In the genomic region with DNA sequence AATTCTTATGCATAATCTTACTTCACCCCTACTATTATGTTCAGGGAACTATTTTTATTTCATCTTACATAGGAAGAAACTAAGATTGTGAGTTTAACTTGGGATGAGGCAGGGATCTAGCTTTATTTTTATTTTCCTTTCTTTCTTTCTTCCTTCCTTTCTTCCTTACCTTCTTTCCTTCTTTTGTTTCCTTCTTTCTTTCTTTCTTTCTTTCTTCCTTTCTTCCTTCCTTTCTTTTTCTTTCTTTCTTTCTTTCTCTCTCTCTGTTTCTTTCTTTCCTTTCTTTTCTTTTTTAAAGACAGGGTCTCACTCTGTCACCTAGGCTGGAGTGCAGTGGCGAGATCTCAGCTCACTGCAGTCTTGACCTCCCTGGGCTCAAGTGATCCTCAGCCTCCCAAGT, we compare ENCODE assay signal across 2 cellular contexts.
TF ChIP-seq lines count a peak whose summit lies in the region.

No MANE protein-coding gene starts in this region.

TF ChIP-seq in HEK293, 187 proteins besides CTCF, POLR2A, EP300 and RAD21 (continued from another document):
- TF ChIP-seq, protein P1, sequence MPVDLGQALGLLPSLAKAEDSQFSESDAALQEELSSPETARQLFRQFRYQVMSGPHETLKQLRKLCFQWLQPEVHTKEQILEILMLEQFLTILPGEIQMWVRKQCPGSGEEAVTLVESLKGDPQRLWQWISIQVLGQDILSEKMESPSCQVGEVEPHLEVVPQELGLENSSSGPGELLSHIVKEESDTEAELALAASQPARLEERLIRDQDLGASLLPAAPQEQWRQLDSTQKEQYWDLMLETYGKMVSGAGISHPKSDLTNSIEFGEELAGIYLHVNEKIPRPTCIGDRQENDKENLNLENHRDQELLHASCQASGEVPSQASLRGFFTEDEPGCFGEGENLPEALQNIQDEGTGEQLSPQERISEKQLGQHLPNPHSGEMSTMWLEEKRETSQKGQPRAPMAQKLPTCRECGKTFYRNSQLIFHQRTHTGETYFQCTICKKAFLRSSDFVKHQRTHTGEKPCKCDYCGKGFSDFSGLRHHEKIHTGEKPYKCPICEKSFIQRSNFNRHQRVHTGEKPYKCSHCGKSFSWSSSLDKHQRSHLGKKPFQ (tag by site-specific recombination; IDR thresholded peaks at IDR 0.05) = no peak
- peak; percentile 92 for TF ChIP-seq ZNF366 (tag by site-specific recombination; conservative IDR thresholded peaks at IDR 0.05)
- TF ChIP-seq ZNF747 (tag by site-specific recombination; IDR thresholded peaks at IDR 0.05) = no peak
- TF ChIP-seq, protein P2, sequence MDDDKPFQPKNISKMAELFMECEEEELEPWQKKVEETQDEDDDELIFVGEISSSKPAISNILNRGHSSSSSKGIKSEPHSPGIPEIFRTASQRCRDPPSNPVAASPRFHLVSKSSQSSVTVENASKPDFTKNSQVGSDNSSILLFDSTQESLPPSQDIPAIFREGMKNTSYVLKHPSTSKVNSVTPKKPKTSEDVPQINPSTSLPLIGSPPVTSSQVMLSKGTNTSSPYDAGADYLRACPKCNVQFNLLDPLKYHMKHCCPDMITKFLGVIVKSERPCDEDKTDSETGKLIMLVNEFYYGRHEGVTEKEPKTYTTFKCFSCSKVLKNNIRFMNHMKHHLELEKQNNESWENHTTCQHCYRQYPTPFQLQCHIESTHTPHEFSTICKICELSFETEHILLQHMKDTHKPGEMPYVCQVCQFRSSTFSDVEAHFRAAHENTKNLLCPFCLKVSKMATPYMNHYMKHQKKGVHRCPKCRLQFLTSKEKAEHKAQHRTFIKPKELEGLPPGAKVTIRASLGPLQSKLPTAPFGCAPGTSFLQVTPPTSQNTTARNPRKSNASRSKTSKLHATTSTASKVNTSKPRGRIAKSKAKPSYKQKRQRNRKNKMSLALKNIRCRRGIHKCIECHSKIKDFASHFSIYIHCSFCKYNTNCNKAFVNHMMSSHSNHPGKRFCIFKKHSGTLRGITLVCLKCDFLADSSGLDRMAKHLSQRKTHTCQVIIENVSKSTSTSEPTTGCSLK (tag by site-specific recombination; IDR thresholded peaks at IDR 0.05) = no peak
- TF ChIP-seq ZNF214 (tag by site-specific recombination; IDR thresholded peaks at IDR 0.05; ENCODE audit: borderline replicate concordance) = no peak
- peak; percentile 31; the same call in 1 of the 2 replicates for TF ChIP-seq PRDM1 (tag by site-specific recombination; IDR thresholded peaks at IDR 0.05)
- no peak for TF ChIP-seq ZNF248 (tag by site-specific recombination; IDR thresholded peaks at IDR 0.05)
- no peak for TF ChIP-seq ZNF776 (tag by site-specific recombination; IDR thresholded peaks at IDR 0.05; ENCODE audit: borderline replicate concordance)
- TF ChIP-seq ZNF140 (tag by site-specific recombination; IDR thresholded peaks at IDR 0.05) = no peak
- no peak for TF ChIP-seq ZNF112 (tag by site-specific recombination; IDR thresholded peaks at IDR 0.05)
- no peak for TF ChIP-seq ZNF843 (tag by site-specific recombination; IDR thresholded peaks at IDR 0.05)
- TF ChIP-seq ZNF174 (tag by site-specific recombination; IDR thresholded peaks at IDR 0.05) = no peak
- TF ChIP-seq GLIS2 (tag by site-specific recombination; IDR thresholded peaks at IDR 0.05) = no peak
- no peak for TF ChIP-seq ZNF16 (tag by site-specific recombination; IDR thresholded peaks at IDR 0.05; ENCODE audit: low read depth)
- TF ChIP-seq ZBTB1 (tag by site-specific recombination; IDR thresholded peaks at IDR 0.05) = no peak
- TF ChIP-seq, protein P3, sequence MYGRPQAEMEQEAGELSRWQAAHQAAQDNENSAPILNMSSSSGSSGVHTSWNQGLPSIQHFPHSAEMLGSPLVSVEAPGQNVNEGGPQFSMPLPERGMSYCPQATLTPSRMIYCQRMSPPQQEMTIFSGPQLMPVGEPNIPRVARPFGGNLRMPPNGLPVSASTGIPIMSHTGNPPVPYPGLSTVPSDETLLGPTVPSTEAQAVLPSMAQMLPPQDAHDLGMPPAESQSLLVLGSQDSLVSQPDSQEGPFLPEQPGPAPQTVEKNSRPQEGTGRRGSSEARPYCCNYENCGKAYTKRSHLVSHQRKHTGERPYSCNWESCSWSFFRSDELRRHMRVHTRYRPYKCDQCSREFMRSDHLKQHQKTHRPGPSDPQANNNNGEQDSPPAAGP (tag by site-specific recombination; IDR thresholded peaks at IDR 0.05) = no peak

TF ChIP-seq in GM12878, 131 proteins besides CTCF, POLR2A, EP300 and RAD21 (continued from another document):
- TF ChIP-seq, protein P4, sequence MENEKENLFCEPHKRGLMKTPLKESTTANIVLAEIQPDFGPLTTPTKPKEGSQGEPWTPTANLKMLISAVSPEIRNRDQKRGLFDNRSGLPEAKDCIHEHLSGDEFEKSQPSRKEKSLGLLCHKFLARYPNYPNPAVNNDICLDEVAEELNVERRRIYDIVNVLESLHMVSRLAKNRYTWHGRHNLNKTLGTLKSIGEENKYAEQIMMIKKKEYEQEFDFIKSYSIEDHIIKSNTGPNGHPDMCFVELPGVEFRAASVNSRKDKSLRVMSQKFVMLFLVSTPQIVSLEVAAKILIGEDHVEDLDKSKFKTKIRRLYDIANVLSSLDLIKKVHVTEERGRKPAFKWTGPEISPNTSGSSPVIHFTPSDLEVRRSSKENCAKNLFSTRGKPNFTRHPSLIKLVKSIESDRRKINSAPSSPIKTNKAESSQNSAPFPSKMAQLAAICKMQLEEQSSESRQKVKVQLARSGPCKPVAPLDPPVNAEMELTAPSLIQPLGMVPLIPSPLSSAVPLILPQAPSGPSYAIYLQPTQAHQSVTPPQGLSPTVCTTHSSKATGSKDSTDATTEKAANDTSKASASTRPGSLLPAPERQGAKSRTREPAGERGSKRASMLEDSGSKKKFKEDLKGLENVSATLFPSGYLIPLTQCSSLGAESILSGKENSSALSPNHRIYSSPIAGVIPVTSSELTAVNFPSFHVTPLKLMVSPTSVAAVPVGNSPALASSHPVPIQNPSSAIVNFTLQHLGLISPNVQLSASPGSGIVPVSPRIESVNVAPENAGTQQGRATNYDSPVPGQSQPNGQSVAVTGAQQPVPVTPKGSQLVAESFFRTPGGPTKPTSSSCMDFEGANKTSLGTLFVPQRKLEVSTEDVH (IDR thresholded peaks at IDR 0.05; ENCODE audit: low read depth, partially characterized antibody) = no peak
- TF ChIP-seq POU2F2 (IDR thresholded peaks at IDR 0.05; ENCODE audit: borderline replicate concordance, low read depth, low read length) = no peak
- TF ChIP-seq MTA3 (IDR thresholded peaks at IDR 0.05; ENCODE audit: borderline replicate concordance, low read length) = no peak
- TF ChIP-seq, protein P5, sequence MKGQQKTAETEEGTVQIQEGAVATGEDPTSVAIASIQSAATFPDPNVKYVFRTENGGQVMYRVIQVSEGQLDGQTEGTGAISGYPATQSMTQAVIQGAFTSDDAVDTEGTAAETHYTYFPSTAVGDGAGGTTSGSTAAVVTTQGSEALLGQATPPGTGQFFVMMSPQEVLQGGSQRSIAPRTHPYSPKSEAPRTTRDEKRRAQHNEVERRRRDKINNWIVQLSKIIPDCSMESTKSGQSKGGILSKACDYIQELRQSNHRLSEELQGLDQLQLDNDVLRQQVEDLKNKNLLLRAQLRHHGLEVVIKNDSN (IDR thresholded peaks at IDR 0.05; ENCODE audit: borderline replicate concordance, extremely low read length, insufficient read depth, low read depth, low read length) = no peak
- no peak for TF ChIP-seq NR2C2 (IDR thresholded peaks at IDR 0.05; ENCODE audit: borderline replicate concordance, control insufficient read depth, insufficient read length, low read depth)
- TF ChIP-seq NR2F1 (conservative IDR thresholded peaks at IDR 0.05) = no peak
- TF ChIP-seq RFX5 (IDR thresholded peaks at IDR 0.05; ENCODE audit: low read depth, low read length) = no peak
- TF ChIP-seq RAD51 (IDR thresholded peaks at IDR 0.05) = no peak
- TF ChIP-seq, protein P6, sequence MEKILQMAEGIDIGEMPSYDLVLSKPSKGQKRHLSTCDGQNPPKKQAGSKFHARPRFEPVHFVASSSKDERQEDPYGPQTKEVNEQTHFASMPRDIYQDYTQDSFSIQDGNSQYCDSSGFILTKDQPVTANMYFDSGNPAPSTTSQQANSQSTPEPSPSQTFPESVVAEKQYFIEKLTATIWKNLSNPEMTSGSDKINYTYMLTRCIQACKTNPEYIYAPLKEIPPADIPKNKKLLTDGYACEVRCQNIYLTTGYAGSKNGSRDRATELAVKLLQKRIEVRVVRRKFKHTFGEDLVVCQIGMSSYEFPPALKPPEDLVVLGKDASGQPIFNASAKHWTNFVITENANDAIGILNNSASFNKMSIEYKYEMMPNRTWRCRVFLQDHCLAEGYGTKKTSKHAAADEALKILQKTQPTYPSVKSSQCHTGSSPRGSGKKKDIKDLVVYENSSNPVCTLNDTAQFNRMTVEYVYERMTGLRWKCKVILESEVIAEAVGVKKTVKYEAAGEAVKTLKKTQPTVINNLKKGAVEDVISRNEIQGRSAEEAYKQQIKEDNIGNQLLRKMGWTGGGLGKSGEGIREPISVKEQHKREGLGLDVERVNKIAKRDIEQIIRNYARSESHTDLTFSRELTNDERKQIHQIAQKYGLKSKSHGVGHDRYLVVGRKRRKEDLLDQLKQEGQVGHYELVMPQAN (conservative IDR thresholded peaks at IDR 0.05) = no peak
- TF ChIP-seq TAF1 (IDR thresholded peaks at IDR 0.05; ENCODE audit: borderline replicate concordance, low read depth, low read length) = no peak
